Comparison of ENCODE assay signal across 31 cellular contexts in the genomic region with DNA sequence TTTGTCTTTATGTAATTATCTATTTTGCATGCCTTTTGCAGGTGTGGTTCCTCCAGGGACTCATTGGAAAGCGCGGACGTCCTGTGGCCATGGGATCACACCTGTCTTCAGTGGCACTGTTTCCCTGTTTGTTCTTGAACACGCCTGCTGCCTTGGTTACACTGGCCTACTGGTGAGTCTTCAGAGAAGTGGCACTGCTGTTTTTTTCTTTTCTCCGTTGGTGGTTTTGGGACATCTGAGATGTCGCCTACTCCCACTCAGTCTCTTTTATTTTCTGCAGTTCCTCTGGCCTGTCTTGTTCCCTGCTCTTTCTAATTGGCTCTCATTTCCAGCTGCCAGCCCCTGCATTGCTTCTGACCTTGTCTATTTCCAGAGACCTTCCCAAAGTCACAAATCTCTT. TPM values are rescaled to one million over a fixed set of nuclear protein-coding genes. Genes with fewer than 3 reads are reported as not detected.
DNase-seq lines count a peak whose midpoint lies in the region; ATAC-seq and TF ChIP-seq lines count a peak whose summit lies in the region.
"Had no signal": no experiment of that assay in that cellular context is flagged by ENCODE, and none has a peak within 500 bp of the region (broad histone marks: within the 10 kb centered on the region; RNA-seq: fewer than 3 reads in every experiment).

No MANE protein-coding gene starts in this region.

- no peak overlapping the region for H3K27ac ChIP-seq in stomach
- H3K27ac ChIP-seq: GM23248, HL-60, PC-9, SJSA1 had no signal

- no peak overlapping the region for H3K4me3 ChIP-seq in stomach
- H3K4me3 ChIP-seq: GM23248, PC-9, SJSA1 had no signal

- intact Hi-C loops in left ventricle myocardium superior (cut with micrococcal nuclease), result no loop called here
- intact Hi-C loops in stomach (cut with DNase I; ENCODE audit: low total_unique reads), result no loop called here

- H3K27ac Mint-ChIP-seq in brain, result peak overlapping the region in 4 of 5 experiments; percentile 6 to 80 (median 35)
- peak overlapping the region; percentile 2 for H3K27ac Mint-ChIP-seq in progenitor cell of endocrine pancreas
- H3K27ac Mint-ChIP-seq: CD8-positive, alpha-beta memory T cell; HFFc6; IgD-negative memory B cell had no signal

- TF ChIP-seq CTCF in brain (conservative IDR thresholded peaks at IDR 0.05) (no peak), progenitor cell of endocrine pancreas (IDR thresholded peaks at IDR 0.05; ENCODE audit: unreplicated experiment) (no peak), stomach (IDR thresholded peaks at IDR 0.05) (no peak)

- H3K4me1 Mint-ChIP-seq in brain (peaks cover 76% of the 10 kb centered on the region), progenitor cell of endocrine pancreas (ENCODE audit: low read depth) (peaks cover 8% of the 10 kb centered on the region)
- H3K4me1 Mint-ChIP-seq: CD14-positive monocyte; CD8-positive, alpha-beta memory T cell; IgD-negative memory B cell had no signal

- H3K9me3 Mint-ChIP-seq in brain (peaks cover 0 to under 1% (median 0%) of the 10 kb centered on the region in 5 experiments), progenitor cell of endocrine pancreas (ENCODE audit: low read depth) (no peaks in the 10 kb centered on the region)
- H3K9me3 Mint-ChIP-seq: IgD-negative memory B cell had no signal

- WGBS in stomach, 5 donors, result 67 to 77% (median 73%) methylated on average over 6 of the region's 6 CpGs

- H3K9me3 ChIP-seq in stomach, result no peaks in the 10 kb centered on the region
- H3K9me3 ChIP-seq: BE2C, SJSA1 had no signal

- peaks cover 0 to 12% (median 3%) of the 10 kb centered on the region in 3 donors for H3K27me3 ChIP-seq in stomach
- H3K27me3 ChIP-seq: BE2C had no signal

- no peak for TF ChIP-seq POLR2A in stomach (IDR thresholded peaks at IDR 0.05)

- no peak for TF ChIP-seq EP300 in stomach (IDR thresholded peaks at IDR 0.05)

- ATAC-seq in left ventricle myocardium superior, result no peak
- ATAC-seq: Right ventricle myocardium inferior had no signal

- no peaks in the 10 kb centered on the region for H3K36me3 ChIP-seq in stomach
- H3K36me3 ChIP-seq: BE2C, SJSA1 had no signal

- H3K27me3 Mint-ChIP-seq in brain (peaks cover 2% of the 10 kb centered on the region), progenitor cell of endocrine pancreas (peaks cover 31% of the 10 kb centered on the region)

- H3K36me3 Mint-ChIP-seq in brain, result peaks cover 75% of the 10 kb centered on the region
- H3K36me3 Mint-ChIP-seq in progenitor cell of endocrine pancreas (ENCODE audit: insufficient read depth), result no peaks in the 10 kb centered on the region
- H3K36me3 Mint-ChIP-seq: CD14-positive monocyte; CD8-positive, alpha-beta memory T cell; IgD-negative memory B cell had no signal

- H3K4me1 ChIP-seq in stomach, result no peaks in the 10 kb centered on the region
- H3K4me1 ChIP-seq: BE2C, SJSA1 had no signal

- H3K4me3 Mint-ChIP-seq in brain (peak overlapping the region in 1 of 5 experiments; percentile 30), progenitor cell of endocrine pancreas (ENCODE audit: low read depth) (no peak overlapping the region)
- H3K4me3 Mint-ChIP-seq: CD14-positive monocyte; CD8-positive, alpha-beta memory T cell; HFFc6; IgD-negative memory B cell had no signal

- peak; percentile 2 for DNase-seq in NCI-H2107 treated with DMSO at 0.1 percent for 48 hours (lab: John Stamatoyannopoulos, UW; ENCODE audit: unreplicated experiment)
- DNase-seq in NCI-H2107 (lab: John Stamatoyannopoulos, UW), result no peak
- peak; percentile 59 to 68 for DNase-seq in Kasumi-1 (lab: John Stamatoyannopoulos, UW)
- DNase-seq in progenitor cell of endocrine pancreas (ENCODE audit: low spot score, unreplicated experiment), result no peak
- no peak for DNase-seq in left ventricle myocardium superior
- DNase-seq in stomach, result no peak
- DNase-seq: 8988T; ACHN; BE2C; CD8-positive, alpha-beta memory T cell; DMS153; GM23248; H7; HFFc6; NCI-H1092; NCI-H1417 treated with DMSO at 0.1 percent for 48 hours; NCI-H1694 treated with DMSO at 0.1 percent for 48 hours; NCI-H2081 treated with DMSO at 0.1 percent for 48 hours; NCI-H510A; NCI-H82; NK-92 treated with Interleukin-12 subunit alpha and Interleukin-12 subunit beta, amount 100 ng/mL, for 24 hours; PC-9; T-helper 1 cell had no signal

RNA-seq across cellular contexts. Expression of gene POU3F3, which starts 35.7 kb away (rescaled TPM):
- polyA plus RNA-seq in brain (ENCODE audit: insufficient read depth, low read depth, low replicate concordance) (23.8 TPM), stomach (under 1 TPM in 1 of 3 donors, not detected in 2; 0.93 TPM)
- total RNA-seq in progenitor cell of endocrine pancreas (not detected in 2 replicates), left ventricle myocardium superior (not detected), stomach (under 1 TPM in 1 of 5 donors, not detected in 4; 0.37 TPM)
- total RNA-seq: CD8-positive, alpha-beta memory T cell; G401; GM23248; H7; HFFc6; PC-9; Right ventricle myocardium inferior; RPMI7951 had no signal
- polyA plus RNA-seq: CD14-positive monocyte; CD8-positive, alpha-beta memory T cell; GM23248; IgD-negative memory B cell had no signal

Comparison
In these comparisons a context has a peak if more than half of its experiments do, and no peak if none do; other contexts are left out.
1. DNase-seq: peak in NCI-H2107 treated with DMSO at 0.1 percent for 48 hours (single experiment) and Kasumi-1 (2 of 2); none in NCI-H2107 (single experiment), progenitor cell of endocrine pancreas (single experiment), left ventricle myocardium superior (single experiment) and stomach (single experiment).